8 cellular contexts compared by ENCODE assay signal in the genomic region with DNA sequence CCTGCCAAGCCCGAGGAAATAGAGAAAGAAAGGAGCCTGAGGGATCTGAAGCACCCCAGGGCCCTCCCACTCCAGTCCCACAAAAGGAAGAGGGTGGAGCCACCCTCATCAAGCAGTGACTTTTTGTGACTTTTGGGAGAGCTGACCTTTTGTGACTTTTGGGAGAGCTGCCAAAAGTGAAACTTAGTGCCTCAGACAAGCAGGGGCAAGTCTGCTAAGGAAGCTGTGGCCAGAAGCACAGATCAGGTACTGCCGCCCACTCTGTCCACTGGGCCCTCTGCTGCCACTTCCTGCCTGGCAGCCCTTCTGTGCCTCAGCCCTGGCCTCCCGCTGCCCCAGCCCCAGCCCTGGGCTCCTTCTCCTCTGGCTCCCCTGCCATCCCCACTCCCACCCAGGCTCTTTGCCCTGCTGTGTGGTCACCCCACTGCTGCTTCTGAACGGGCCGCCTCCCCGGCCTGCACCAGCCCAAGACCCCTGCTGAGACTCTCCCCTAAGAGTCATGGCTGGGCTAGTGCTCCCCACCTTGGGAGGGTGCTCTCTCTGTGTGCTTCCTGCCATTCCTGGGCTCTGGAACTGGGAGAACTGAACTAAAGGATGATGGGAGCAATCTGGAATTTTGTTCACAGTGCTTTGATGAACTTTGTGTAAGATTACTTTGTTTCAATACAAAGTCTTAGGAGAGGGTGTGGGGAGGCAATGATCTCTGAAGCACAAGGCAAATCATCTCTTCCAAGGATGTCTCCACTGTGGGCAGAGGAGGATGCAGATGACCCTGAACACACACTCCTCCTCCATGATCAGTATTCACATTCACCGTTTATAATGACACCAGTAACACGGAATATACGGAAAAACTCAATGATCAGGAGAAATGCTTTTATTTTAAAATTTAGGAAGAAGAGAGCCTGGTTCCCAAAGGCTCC. TPM values are rescaled to one million over a fixed set of nuclear protein-coding genes. Genes with fewer than 3 reads are reported as not detected.
DNase-seq lines count a peak whose midpoint lies in the region; ATAC-seq and TF ChIP-seq lines count a peak whose summit lies in the region.

APOBEC3H (plus strand) TSS at position 147 of the 923 bp plus-strand sequence. CDS start 3,035 bp downstream, outside the sequence.

- H3K4me1 Mint-ChIP-seq in T-helper 17 cell = peaks cover 43% of the 10 kb centered on the region

- peak within 1 kb of the TSS; percentile 96 for H3K27ac Mint-ChIP-seq in T-helper 17 cell

- peak within 1 kb of the TSS in 3 of 4 donors; percentile 3 to 32 (median 11) for H3K27ac ChIP-seq in gastroesophageal sphincter

- H3K27me3 ChIP-seq in gastroesophageal sphincter (peaks cover 7% of the 10 kb centered on the region), BE2C (no peaks in the 10 kb centered on the region)

- WGBS in gastroesophageal sphincter (ENCODE audit: low coverage in 1 of 2), 2 donors = 13 to 78% methylated on average over 1 to 3 of the region's 9 CpGs

- DNase-seq in A172 (ENCODE audit: low spot score) (peak; percentile 22), T-helper 17 cell (no peak), NCI-H510A treated with DMSO at 0.1 percent for 48 hours (lab: John Stamatoyannopoulos, UW) (no peak), BE2C (no peak), GM19240 (ENCODE audit: insufficient read length, low spot score) (no peak)
- DNase-seq in stimulated activated naive CD8-positive, alpha-beta T cell treated with anti-CD3 and anti-CD28 coated beads, Interleukin-15, Interleukin-2, amounts not matched to agents 100 U/mL and 50 U/mL, for 24 hours = peak; percentile 69

- H3K9me3 ChIP-seq in T-helper 17 cell (ENCODE audit: control insufficient read depth, low read length, poor library complexity, severe bottlenecking) (no peaks in the 10 kb centered on the region), gastroesophageal sphincter (no peaks in the 10 kb centered on the region), BE2C (no peaks in the 10 kb centered on the region)

- peak within 1 kb of the TSS; percentile 63 for H3K4me3 Mint-ChIP-seq in T-helper 17 cell

- H3K36me3 Mint-ChIP-seq in T-helper 17 cell (ENCODE audit: low read depth) = no peaks in the 10 kb centered on the region

- H3K4me1 ChIP-seq in gastroesophageal sphincter (peaks cover 0 to 10% (median 0%) of the 10 kb centered on the region in 3 donors), BE2C (no peaks in the 10 kb centered on the region)

- H3K36me3 ChIP-seq in gastroesophageal sphincter (no peaks in the 10 kb centered on the region), BE2C (no peaks in the 10 kb centered on the region)

- TF ChIP-seq CTCF in gastroesophageal sphincter (IDR thresholded peaks at IDR 0.05) (no peak), BE2C (IDR thresholded peaks at IDR 0.05; ENCODE audit: low read depth, low read length) (no peak)

- no peak for TF ChIP-seq EP300 in gastroesophageal sphincter (IDR thresholded peaks at IDR 0.05)

- peak; percentile 6 for TF ChIP-seq POLR2A in GM19099 (IDR thresholded peaks at IDR 0.05; ENCODE audit: extremely low read depth, insufficient read length, low read depth)
- TF ChIP-seq POLR2A in gastroesophageal sphincter (IDR thresholded peaks at IDR 0.05) = no peak

- no peaks in the 10 kb centered on the region for H3K27me3 Mint-ChIP-seq in T-helper 17 cell

- no peak within 1 kb of the TSS for H3K4me3 ChIP-seq in gastroesophageal sphincter
- H3K4me3 ChIP-seq in BE2C (ENCODE audit: low read depth, low read length) = no peak within 1 kb of the TSS

- no peak for ATAC-seq in T-helper 17 cell
- no peak for ATAC-seq in gastroesophageal sphincter
- ATAC-seq in stimulated activated naive CD8-positive, alpha-beta T cell treated with anti-CD3 and anti-CD28 coated beads, Interleukin-15, Interleukin-2, amounts not matched to agents 100 U/mL and 50 U/mL, for 24 hours = peak; percentile 62

RNA-seq across cellular contexts. Expression of gene APOBEC3H, which starts in this region (rescaled TPM):
- total RNA-seq in A172 (2014; rRNA removed; shearing (Covaris generic)) = 0.50 and 0.81 TPM in 2 replicates
- total RNA-seq in T-helper 17 cell (1 to 10 TPM; 1.4 to 4.4 TPM), gastroesophageal sphincter (not detected)
- not detected for polyA plus RNA-seq in BE2C (2012; ENCODE audit: insufficient read depth, insufficient read length, low read depth)

Comparison
In these comparisons a context has a peak if more than half of its experiments do, and no peak if none do; other contexts are left out.
1. Peak in DNase-seq in A172; RNA of the gene not detected or under 1 TPM.